ENCODE assay signal across 22 cellular contexts in genomic region chr3:190019020-190019419, GRCh38.
"Had no signal": no experiment of that assay in that cellular context is flagged by ENCODE, and none has a peak within 500 bp of the region (broad histone marks: within the 10 kb centered on the region; RNA-seq: fewer than 3 reads in every experiment).

No MANE protein-coding gene starts in this region.

- H3K27me3 ChIP-seq: foreskin keratinocyte, testis, tibial nerve, upper lobe of right lung, vagina had no signal

- H3K36me3 ChIP-seq: left ventricle myocardium inferior, tibial nerve, upper lobe of right lung, vagina had no signal

- H3K27ac ChIP-seq: left ventricle myocardium inferior, psoas muscle, skin epidermis, testis, tibial nerve, upper lobe of right lung, vagina had no signal

- ATAC-seq: effector memory CD8-positive, alpha-beta T cell; foreskin keratinocyte; left cardiac atrium; mucosa of descending colon; naive thymus-derived CD8-positive, alpha-beta T cell; psoas muscle; sciatic nerve; stimulated activated naive B cell treated with anti-CD40 and anti-IgM and Interleukin-4, amounts not matched to agents 10 μg/mL and 1 μg/mL and 100 μg/mL, for 72 hours; stimulated activated naive CD8-positive, alpha-beta T cell treated with anti-CD3 and anti-CD28 coated beads, Interleukin-15, amount 100 ng/mL, for 72 hours; upper lobe of right lung had no signal

- H3K9me3 ChIP-seq: left ventricle myocardium inferior, mucosa of descending colon, psoas muscle, testis, tibial nerve, upper lobe of right lung, vagina had no signal

- H3K4me3 ChIP-seq: left ventricle myocardium inferior, lung, mucosa of descending colon, psoas muscle, skin epidermis, testis, tibial nerve, upper lobe of right lung, vagina had no signal

- DNase-seq: effector memory CD8-positive, alpha-beta T cell; foreskin keratinocyte; immature natural killer cell; kidney; left cardiac atrium; left ventricle myocardium inferior; mucosa of descending colon; naive thymus-derived CD8-positive, alpha-beta T cell; occipital lobe; psoas muscle; retina; stimulated activated CD4-positive, alpha-beta T cell treated with anti-CD3 and anti-CD28 coated beads, Interleukin-2, amount 100 ng/mL, for 24 hours; stimulated activated CD4-positive, alpha-beta T cell treated with anti-CD3 and anti-CD28 coated beads, Interleukin-4, amount 100 ng/mL, for 4 hours; stimulated activated naive B cell treated with anti-CD40 and anti-IgM and Interleukin-4, amounts not matched to agents 10 μg/mL and 1 μg/mL and 100 μg/mL, for 72 hours; stimulated activated naive CD8-positive, alpha-beta T cell treated with anti-CD3 and anti-CD28 coated beads, Interleukin-15, amount 100 ng/mL, for 72 hours; testis; upper lobe of right lung had no signal

- H3K4me1 ChIP-seq: psoas muscle, testis, upper lobe of right lung had no signal
